15 cellular contexts compared by ENCODE assay signal in genomic region chr10:60186315-60187071, GRCh38.
DNase-seq lines count a peak whose midpoint lies in the region; ATAC-seq and TF ChIP-seq lines count a peak whose summit lies in the region.
"Had no signal": no experiment of that assay in that cellular context is flagged by ENCODE, and none has a peak within 500 bp of the region (broad histone marks: within the 10 kb centered on the region; RNA-seq: fewer than 3 reads in every experiment).

No MANE protein-coding gene starts in this region.

- H3K27ac ChIP-seq in body of pancreas (no peak overlapping the region), skeletal muscle tissue (ENCODE audit: low read depth, low read length) (no peak overlapping the region), GM23338 (ENCODE audit: low read depth) (no peak overlapping the region)
- H3K27ac ChIP-seq in effector memory CD4-positive, alpha-beta T cell (ENCODE audit: insufficient read depth, low read length, poor library complexity, severe bottlenecking) = no peak overlapping the region
- H3K27ac ChIP-seq: SJSA1 had no signal

- ATAC-seq in body of pancreas (peak; percentile 60), left ventricle myocardium superior (peak; percentile 84), omental fat pad (ENCODE audit: low FRiP score) (no peak), GM23338 (no peak)
- ATAC-seq in stimulated activated effector memory CD8-positive, alpha-beta T cell treated with anti-CD3 and anti-CD28 coated beads, Interleukin-12 subunit alpha, Interleukin-12 subunit beta, amount 100 ng/mL, for 72 hours = no peak

- peaks cover 3% of the 10 kb centered on the region for H3K27me3 Mint-ChIP-seq in GM23338 (ENCODE audit: insufficient read depth, low read depth, poor library complexity)

- no peaks in the 10 kb centered on the region for H3K9me2 ChIP-seq in GM23338 (ENCODE audit: insufficient read depth)

- TF ChIP-seq POLR2A in body of pancreas (IDR thresholded peaks at IDR 0.05) = no peak

- no peaks in the 10 kb centered on the region for H3F3A ChIP-seq in GM23338 (replicated peaks; ENCODE audit: low read depth)

- H3K4me1 Mint-ChIP-seq in GM23338 = peaks cover 18% of the 10 kb centered on the region
- H3K4me1 Mint-ChIP-seq in stimulated activated effector memory CD8-positive, alpha-beta T cell treated with anti-CD3 and anti-CD28 coated beads, Interleukin-12 subunit alpha, Interleukin-12 subunit beta, amount 100 ng/mL, for 72 hours = peaks cover 5% of the 10 kb centered on the region
- H3K4me1 Mint-ChIP-seq: CD4-positive, CD25-positive, alpha-beta regulatory T cell had no signal

- no peak overlapping the region for H3K4me3 Mint-ChIP-seq in GM23338
- no peak overlapping the region for H3K4me3 Mint-ChIP-seq in stimulated activated effector memory CD8-positive, alpha-beta T cell treated with anti-CD3 and anti-CD28 coated beads, Interleukin-12 subunit alpha, Interleukin-12 subunit beta, amount 100 ng/mL, for 72 hours
- H3K4me3 Mint-ChIP-seq: CD4-positive, CD25-positive, alpha-beta regulatory T cell; HFFc6 had no signal

- no peaks in the 10 kb centered on the region for H3K4me1 ChIP-seq in body of pancreas
- H3K4me1 ChIP-seq in skeletal muscle tissue (ENCODE audit: control insufficient read depth in 3 of 3, insufficient read depth in 3 of 3, low read length in 3 of 3) = peaks cover 22 to 25% (median 24%) of the 10 kb centered on the region in 3 donors
- H3K4me1 ChIP-seq in GM23338 (ENCODE audit: insufficient read depth) = peaks cover 10% of the 10 kb centered on the region; the same call in 1 of the 2 replicates
- H3K4me1 ChIP-seq in effector memory CD4-positive, alpha-beta T cell (ENCODE audit: control insufficient read depth, insufficient read depth, low read length, poor library complexity, severe bottlenecking) = no peaks in the 10 kb centered on the region
- H3K4me1 ChIP-seq: SJSA1 had no signal

- H3K9me3 Mint-ChIP-seq in GM23338 = 0 out of 3 replicates have a peak, but pooled peaks cover 3% of the 10 kb centered on the region
- H3K9me3 Mint-ChIP-seq in stimulated activated effector memory CD8-positive, alpha-beta T cell treated with anti-CD3 and anti-CD28 coated beads, Interleukin-12 subunit alpha, Interleukin-12 subunit beta, amount 100 ng/mL, for 72 hours = no peaks in the 10 kb centered on the region
- H3K9me3 Mint-ChIP-seq: HFFc6 had no signal

- H3K9me3 ChIP-seq in body of pancreas (no peaks in the 10 kb centered on the region), skeletal muscle tissue (ENCODE audit: control insufficient read depth in 3 of 3, low read length in 3 of 3) (no peaks in the 10 kb centered on the region)
- H3K9me3 ChIP-seq in effector memory CD4-positive, alpha-beta T cell (ENCODE audit: control insufficient read depth, low read length) = no peaks in the 10 kb centered on the region
- H3K9me3 ChIP-seq: SJSA1 had no signal

- TF ChIP-seq CTCF in GM20000 (IDR thresholded peaks at IDR 0.05; ENCODE audit: extremely low read depth, missing control alignments) = peak; percentile 3
- TF ChIP-seq CTCF in body of pancreas (IDR thresholded peaks at IDR 0.05) = no peak
- TF ChIP-seq CTCF in omental fat pad (IDR thresholded peaks at IDR 0.05) = no peak
- TF ChIP-seq CTCF in GM23338 (conservative IDR thresholded peaks at IDR 0.05; ENCODE audit: low read depth in 2 of 2) = no peak

- DNase-seq in GM20000 (ENCODE audit: low spot score) = no peak
- peak; percentile 24 to 67 (median 46) for DNase-seq in body of pancreas
- peak; percentile 67 for DNase-seq in left ventricle myocardium superior
- no peak for DNase-seq in omental fat pad (ENCODE audit: low spot score)
- no peak for DNase-seq in GM23338 (ENCODE audit: low spot score)
- DNase-seq in effector memory CD4-positive, alpha-beta T cell = no peak
- no peak for DNase-seq in stimulated activated effector memory CD8-positive, alpha-beta T cell treated with anti-CD3 and anti-CD28 coated beads, Interleukin-12 subunit alpha, Interleukin-12 subunit beta, amount 100 ng/mL, for 72 hours (ENCODE audit: low spot score in 2 of 2)
- DNase-seq: activated naive CD4-positive, alpha-beta T cell treated with anti-CD3 and anti-CD28 coated beads, Interleukin-2, amount 50 U/mL, for 16 hours; CD4-positive, CD25-positive, alpha-beta regulatory T cell; glutamatergic neuron; HFFc6; NCI-H146; stimulated activated CD4-positive, alpha-beta T cell treated with anti-CD3 and anti-CD28 coated beads, Interleukin-1b, Interleukin-23, amount 100 ng/mL, for 48 hours had no signal

- peak overlapping the region in 1 of 3 donors; percentile 5 for H3K9ac ChIP-seq in skeletal muscle tissue (ENCODE audit: low read depth in 1 of 3, low read length in 3 of 3)

- 70 to 77% methylated on average over 14 of the region's 14 CpGs for WGBS in body of pancreas, 2 donors

- H3K27me3 ChIP-seq in body of pancreas = no peaks in the 10 kb centered on the region
- H3K27me3 ChIP-seq in skeletal muscle tissue (ENCODE audit: control insufficient read depth in 3 of 3, insufficient read depth in 3 of 3, low read length in 3 of 3) = no peaks in the 10 kb centered on the region
- H3K27me3 ChIP-seq in GM23338 (ENCODE audit: insufficient read depth) = no peaks in the 10 kb centered on the region
- no peaks in the 10 kb centered on the region for H3K27me3 ChIP-seq in effector memory CD4-positive, alpha-beta T cell (replicated peaks; ENCODE audit: control insufficient read depth, insufficient read depth, low read length, poor library complexity, severe bottlenecking)
- H3K27me3 ChIP-seq: SJSA1 had no signal

- intact Hi-C loops in body of pancreas (cut with DNase I) (no loop called here), left ventricle myocardium superior (cut with micrococcal nuclease) (no loop called here)

- no peak overlapping the region for H3K27ac Mint-ChIP-seq in GM23338
- H3K27ac Mint-ChIP-seq in stimulated activated effector memory CD8-positive, alpha-beta T cell treated with anti-CD3 and anti-CD28 coated beads, Interleukin-12 subunit alpha, Interleukin-12 subunit beta, amount 100 ng/mL, for 72 hours = no peak overlapping the region
- H3K27ac Mint-ChIP-seq: CD4-positive, CD25-positive, alpha-beta regulatory T cell; HFFc6 had no signal

- H4K20me1 ChIP-seq in GM23338 (replicated peaks; ENCODE audit: insufficient read depth) = no peaks in the 10 kb centered on the region

- H2AFZ ChIP-seq in GM23338 = no peak overlapping the region

- H3K36me3 Mint-ChIP-seq in GM23338 (ENCODE audit: low read depth) = peaks cover 7% of the 10 kb centered on the region; the same call in 2 of the 3 replicates
- peaks cover 67% of the 10 kb centered on the region for H3K36me3 Mint-ChIP-seq in stimulated activated effector memory CD8-positive, alpha-beta T cell treated with anti-CD3 and anti-CD28 coated beads, Interleukin-12 subunit alpha, Interleukin-12 subunit beta, amount 100 ng/mL, for 72 hours
- H3K36me3 Mint-ChIP-seq: CD4-positive, CD25-positive, alpha-beta regulatory T cell had no signal

- no peak overlapping the region for H3K4me3 ChIP-seq in body of pancreas
- peak overlapping the region; percentile 2 to 51 (median 45) for H3K4me3 ChIP-seq in skeletal muscle tissue (ENCODE audit: low read length in 3 of 3)
- H3K4me3 ChIP-seq in GM23338 = no peak overlapping the region
- H3K4me3 ChIP-seq in effector memory CD4-positive, alpha-beta T cell (ENCODE audit: insufficient read depth, low read depth, low read length, poor library complexity, severe bottlenecking) = no peak overlapping the region
- H3K4me3 ChIP-seq: SJSA1 had no signal

- H3K36me3 ChIP-seq in body of pancreas (replicated peaks in 1 of 2; ENCODE audit: insufficient read depth in 1 of 2, low read depth in 2 of 2) = no peaks in the 10 kb centered on the region
- no peaks in the 10 kb centered on the region for H3K36me3 ChIP-seq in skeletal muscle tissue (ENCODE audit: control insufficient read depth in 3 of 3, insufficient read depth in 3 of 3, low read length in 3 of 3)
- H3K36me3 ChIP-seq in GM23338 (ENCODE audit: insufficient read depth) = no peaks in the 10 kb centered on the region
- peaks cover 45% of the 10 kb centered on the region for H3K36me3 ChIP-seq in effector memory CD4-positive, alpha-beta T cell (ENCODE audit: control insufficient read depth, insufficient read depth, low read length)
- H3K36me3 ChIP-seq: SJSA1 had no signal

- no peaks in the 10 kb centered on the region for H3K79me2 ChIP-seq in GM23338 (replicated peaks; ENCODE audit: insufficient read depth)

- H3K4me2 ChIP-seq in GM23338 = no peak overlapping the region

Comparison
In these comparisons a context has a peak if more than half of its experiments do, and no peak if none do; other contexts are left out.
1. DNase-seq: peak in body of pancreas (4 of 4) and left ventricle myocardium superior (single experiment); none in GM20000 (single experiment), omental fat pad (single experiment), GM23338 (single experiment), effector memory CD4-positive, alpha-beta T cell (0 of 3) and stimulated activated effector memory CD8-positive, alpha-beta T cell treated with anti-CD3 and anti-CD28 coated beads, Interleukin-12 subunit alpha, Interleukin-12 subunit beta, amount 100 ng/mL, for 72 hours (0 of 2).
2. ATAC-seq: peak in body of pancreas (single experiment) and left ventricle myocardium superior (single experiment); none in omental fat pad (single experiment), GM23338 (single experiment) and stimulated activated effector memory CD8-positive, alpha-beta T cell treated with anti-CD3 and anti-CD28 coated beads, Interleukin-12 subunit alpha, Interleukin-12 subunit beta, amount 100 ng/mL, for 72 hours (single experiment).
3. H3K4me3 ChIP-seq: peak in skeletal muscle tissue (3 of 3); none in body of pancreas (0 of 2), GM23338 (single experiment) and effector memory CD4-positive, alpha-beta T cell (single experiment).